Comparison of ENCODE assay signal across 35 cellular contexts in genomic region chr11:44108260-44108659, GRCh38.
"Had no signal": no experiment of that assay in that cellular context is flagged by ENCODE, and none has a peak within 500 bp of the region (broad histone marks: within the 10 kb centered on the region; RNA-seq: fewer than 3 reads in every experiment).

No MANE protein-coding gene starts in this region.

- DNase-seq: Karpas-422, Kasumi-1, MG63, MM.1S, MV-4-11, NCI-H1048, NCI-H1092, NCI-H1092 treated with DMSO at 0.1 percent for 48 hours, NCI-H1105, NCI-H1105 treated with DMSO at 0.1 percent for 48 hours, NCI-H1417, NCI-H1417 treated with DMSO at 0.1 percent for 48 hours, NCI-H1436, NCI-H1436 treated with DMSO at 0.1 percent for 48 hours, NCI-H146, NCI-H1694, NCI-H1694 treated with DMSO at 0.1 percent for 48 hours, NCI-H187, NCI-H187 treated with DMSO at 0.1 percent for 48 hours, NCI-H1930, NCI-H2029, NCI-H2029 treated with DMSO at 0.1 percent for 48 hours, NCI-H2081, NCI-H2081 treated with DMSO at 0.1 percent for 48 hours, NCI-H2107, NCI-H2171, NCI-H2171 treated with DMSO at 0.1 percent for 48 hours, NCI-H2227 treated with DMSO at 0.1 percent for 48 hours, NCI-H226, NCI-H345, NCI-H446, NCI-H446 treated with DMSO at 0.1 percent for 48 hours, NCI-H510A, NCI-H510A treated with DMSO at 0.1 percent for 48 hours had no signal

- H3K4me2 ChIP-seq: KMS-11 had no signal

- H3K27me3 ChIP-seq: MG63 had no signal

- H3K9me3 ChIP-seq: MG63 had no signal

- H3K4me3 ChIP-seq: MG63 had no signal

- H3K27ac ChIP-seq: KMS-11 had no signal

- H3K9ac ChIP-seq: KMS-11 had no signal
